Comparison of ENCODE assay signal across 8 cellular contexts in genomic region chr1:50967416-50968020, GRCh38. TPM values are rescaled to one million over a fixed set of nuclear protein-coding genes. Genes with fewer than 3 reads are reported as not detected.
A peak's percentile ranks its signal among the peaks of the same experiment; 100 is the strongest.
DNase-seq lines count a peak whose midpoint lies in the region; ATAC-seq, FAIRE-seq and TF ChIP-seq lines count a peak whose summit lies in the region.

No MANE protein-coding gene starts in this region.

- no peak for FAIRE-seq in urothelium cell line (lab: Jason Lieb, UNC)

- H3K27ac ChIP-seq in CD8-positive, alpha-beta T cell (ENCODE audit: low read depth, low read length), result peak overlapping the region; percentile 86
- H3K27ac ChIP-seq in HEK293 (ENCODE audit: extremely low read depth, low read depth, low read length), result peak overlapping the region; percentile 99
- peak overlapping the region; percentile 92 for H3K27ac ChIP-seq in hepatocyte

- no peaks in the 10 kb centered on the region for H3K9me2 ChIP-seq in hepatocyte (replicated peaks; ENCODE audit: insufficient read depth)

- POLR2A ChIA-PET in CD8-positive, alpha-beta T cell (lab: Charles Lee), result interaction anchor here (1.8 to 3.7 kb wide), 4 partner anchors 8 to 38 kb away, joined by 9 to 51 read pairs (median 20); partner anchors contain the start of gene FAF1
- POLR2A ChIA-PET in HEK293 (lab: Yijun Ruan, JAX) (interaction anchor here (0.6 to 4.6 kb wide), 6 partner anchors 8 to 268 kb away, joined by 3 to 157 read pairs (median 6); partner anchors contain the start of genes FAF1 and RNF11), WTC11 (lab: Charles Lee) (interaction anchor here (0.6 kb wide), 1 partner anchor 45 kb away, joined by 5 read pairs; no protein-coding TSS in a partner anchor)

- no peaks in the 10 kb centered on the region for H3K9me3 ChIP-seq in CD8-positive, alpha-beta T cell (ENCODE audit: low read length)
- no peaks in the 10 kb centered on the region for H3K9me3 ChIP-seq in HEK293 (ENCODE audit: control insufficient read depth, insufficient read depth, low read depth, low read length)
- H3K9me3 ChIP-seq in hepatocyte (ENCODE audit: low read depth), result no peaks in the 10 kb centered on the region

- TF ChIP-seq CTCF in CD8-positive, alpha-beta T cell (IDR thresholded peaks at IDR 0.05), result no peak
- TF ChIP-seq CTCF in HEK293 (tag by site-specific recombination; IDR thresholded peaks at IDR 0.05), result no peak
- TF ChIP-seq CTCF in WTC11 (IDR thresholded peaks at IDR 0.05), result no peak
- TF ChIP-seq CTCF in hepatocyte (IDR thresholded peaks at IDR 0.05; ENCODE audit: poor library complexity), result no peak

- peaks cover 27% of the 10 kb centered on the region for H3K4me1 Mint-ChIP-seq in CD8-positive, alpha-beta T cell (ENCODE audit: low read depth)
- H3K4me1 Mint-ChIP-seq in WTC11, result peaks cover 18% of the 10 kb centered on the region
- H3K4me1 Mint-ChIP-seq in stimulated activated naive CD8-positive, alpha-beta T cell treated with anti-CD3 and anti-CD28 coated beads, Interleukin-15, amount 100 ng/mL, for 72 hours, result peaks cover 23% of the 10 kb centered on the region

- H3K4me3 ChIP-seq in CD8-positive, alpha-beta T cell (ENCODE audit: low read depth, low read length), result peak overlapping the region; percentile 88
- peak overlapping the region; percentile 91 for H3K4me3 ChIP-seq in HEK293 (ENCODE audit: low read depth, low read length)
- no peak overlapping the region for H3K4me3 ChIP-seq in hepatocyte

- H3K79me2 ChIP-seq in hepatocyte, result no peaks in the 10 kb centered on the region

- H3K4me1 ChIP-seq in CD8-positive, alpha-beta T cell (ENCODE audit: insufficient read depth, low read length), result peaks cover 6% of the 10 kb centered on the region
- no peaks in the 10 kb centered on the region for H3K4me1 ChIP-seq in HEK293 (ENCODE audit: control insufficient read depth, insufficient read depth, low read length)
- peaks cover 9% of the 10 kb centered on the region for H3K4me1 ChIP-seq in hepatocyte (ENCODE audit: insufficient read depth)

- H3K27me3 ChIP-seq in CD8-positive, alpha-beta T cell (ENCODE audit: insufficient read depth, low read length), result no peaks in the 10 kb centered on the region
- peaks cover 36% of the 10 kb centered on the region for H3K27me3 ChIP-seq in hepatocyte

- peak overlapping the region; percentile 98 for H3K4me2 ChIP-seq in hepatocyte

- no peak for DNase-seq in CD8-positive, alpha-beta T cell
- DNase-seq in WTC11 (ENCODE audit: low spot score) (no peak), hepatocyte (ENCODE audit: low spot score) (no peak), SKM-1 (lab: John Stamatoyannopoulos, UW; ENCODE audit: unreplicated experiment) (no peak), urothelium cell line (ENCODE audit: low spot score) (no peak), H4 (ENCODE audit: low spot score) (no peak)
- DNase-seq in stimulated activated naive CD8-positive, alpha-beta T cell treated with anti-CD3 and anti-CD28 coated beads, Interleukin-15, amount 100 ng/mL, for 72 hours, result no peak

- CTCF ChIA-PET in CD8-positive, alpha-beta T cell (lab: Charles Lee), result interaction anchor here (1.8 to 3.1 kb wide), 3 partner anchors 7 to 221 kb away, joined by 4 to 21 read pairs (median 9); partner anchors contain the start of gene FAF1
- CTCF ChIA-PET in HEK293 (lab: Yijun Ruan, JAX) (interaction anchor here (1.3 kb wide), 1 partner anchor 193 kb away, joined by 3 read pairs; no protein-coding TSS in a partner anchor), WTC11 (lab: Charles Lee) (interaction anchor here (1.4 to 2.8 kb wide), 3 partner anchors 38 to 225 kb away, joined by 3 to 14 read pairs (median 9); no protein-coding TSS in a partner anchor)

- no peaks in the 10 kb centered on the region for H3K27me3 Mint-ChIP-seq in CD8-positive, alpha-beta T cell (ENCODE audit: low read depth)
- peaks cover 91% of the 10 kb centered on the region for H3K27me3 Mint-ChIP-seq in WTC11 (ENCODE audit: low read depth)
- H3K27me3 Mint-ChIP-seq in stimulated activated naive CD8-positive, alpha-beta T cell treated with anti-CD3 and anti-CD28 coated beads, Interleukin-15, amount 100 ng/mL, for 72 hours, result no peaks in the 10 kb centered on the region

- 57% methylated on average over 8 of the region's 8 CpGs for WGBS in hepatocyte (ENCODE audit: low lambda C conversion rate, missing lambda C conversion rate)

- no peak for ATAC-seq in CD8-positive, alpha-beta T cell
- ATAC-seq in WTC11, result no peak
- ATAC-seq in stimulated activated naive CD8-positive, alpha-beta T cell treated with anti-CD3 and anti-CD28 coated beads, Interleukin-15, amount 100 ng/mL, for 72 hours, result no peak

- intact Hi-C loops in CD8-positive, alpha-beta T cell (cut with DNase I, micrococcal nuclease), result loop anchor here (1.0 to 10.0 kb wide), 9 partner anchors 7 to 1397 kb away; partner anchors contain the start of genes BTF3L4 (in 2 of the 2), CC2D1B (in 2 of the 2), FAF1 (in 2 of the 2) and RNF11 (in 2 of the 2)

- H2AFZ ChIP-seq in hepatocyte, result peak overlapping the region; percentile 84

- peak overlapping the region; percentile 88 for H3K27ac Mint-ChIP-seq in CD8-positive, alpha-beta T cell
- H3K27ac Mint-ChIP-seq in WTC11, result no peak overlapping the region
- peak overlapping the region in 1 of 2 donors; percentile 96 for H3K27ac Mint-ChIP-seq in stimulated activated naive CD8-positive, alpha-beta T cell treated with anti-CD3 and anti-CD28 coated beads, Interleukin-15, amount 100 ng/mL, for 72 hours

- peak overlapping the region; percentile 99 for H3K4me3 Mint-ChIP-seq in CD8-positive, alpha-beta T cell
- peak overlapping the region; percentile 69 for H3K4me3 Mint-ChIP-seq in WTC11
- peak overlapping the region; percentile 96 to 97 for H3K4me3 Mint-ChIP-seq in stimulated activated naive CD8-positive, alpha-beta T cell treated with anti-CD3 and anti-CD28 coated beads, Interleukin-15, amount 100 ng/mL, for 72 hours

- peaks cover 14% of the 10 kb centered on the region for H3K36me3 Mint-ChIP-seq in CD8-positive, alpha-beta T cell
- no peaks in the 10 kb centered on the region for H3K36me3 Mint-ChIP-seq in WTC11

- H4K20me1 ChIP-seq in hepatocyte (ENCODE audit: insufficient read depth, poor library complexity, severe bottlenecking), result no peaks in the 10 kb centered on the region

- no peaks in the 10 kb centered on the region for H3K36me3 ChIP-seq in CD8-positive, alpha-beta T cell (ENCODE audit: insufficient read depth, low read length)
- H3K36me3 ChIP-seq in HEK293 (ENCODE audit: control insufficient read depth in 2 of 2, insufficient read depth in 1 of 2, low read length in 2 of 2) (no peaks in the 10 kb centered on the region), hepatocyte (replicated peaks; ENCODE audit: insufficient read depth, low read depth) (no peaks in the 10 kb centered on the region)

- H3K9me3 Mint-ChIP-seq in CD8-positive, alpha-beta T cell, result no peaks in the 10 kb centered on the region
- no peaks in the 10 kb centered on the region for H3K9me3 Mint-ChIP-seq in WTC11
- no peaks in the 10 kb centered on the region for H3K9me3 Mint-ChIP-seq in stimulated activated naive CD8-positive, alpha-beta T cell treated with anti-CD3 and anti-CD28 coated beads, Interleukin-15, amount 100 ng/mL, for 72 hours

TF ChIP-seq in HEK293, 187 proteins besides CTCF, POLR2A, EP300 and RAD21 (continues in another document):
- TF ChIP-seq ZNF335 (tag by site-specific recombination; conservative IDR thresholded peaks at IDR 0.05) (peak; percentile 49), ZNF423 (tag by site-specific recombination; IDR thresholded peaks at IDR 0.05) (no peak), PRDM4 (tag by site-specific recombination; IDR thresholded peaks at IDR 0.05) (no peak)

TF ChIP-seq in WTC11, 78 proteins besides CTCF, POLR2A, EP300 and RAD21 (continues in another document):
- TF ChIP-seq ZNF232 (CRISPR knock-in tag; IDR thresholded peaks at IDR 0.05) (no peak), ZNF423 (CRISPR knock-in tag; IDR thresholded peaks at IDR 0.05) (no peak), GRHL2 (CRISPR knock-in tag; IDR thresholded peaks at IDR 0.05; ENCODE audit: insufficient replicate concordance, severe bottlenecking) (no peak), FOXK1 (CRISPR knock-in tag; IDR thresholded peaks at IDR 0.05) (no peak), STAT6 (CRISPR knock-in tag; conservative IDR thresholded peaks at IDR 0.05; ENCODE audit: low read depth) (no peak), ZBTB21 (CRISPR knock-in tag; IDR thresholded peaks at IDR 0.05; ENCODE audit: borderline replicate concordance) (no peak), CDX4 (CRISPR knock-in tag; IDR thresholded peaks at IDR 0.05; ENCODE audit: borderline replicate concordance) (no peak)

RNA-seq across cellular contexts. Expression of gene CDKN2C, which starts 2.5 kb away (rescaled TPM):
- 1 to 10 TPM; 5.3 to 6.0 TPM for total RNA-seq in CD8-positive, alpha-beta T cell
- total RNA-seq in WTC11 (2021), result 0.11 to 0.14 TPM in 2 of 3 replicates, not detected in the other
- total RNA-seq in hepatocyte, result 2.8 and 4.5 TPM in 2 replicates
- polyA plus RNA-seq in hepatocyte, result 2.2 and 3.2 TPM in 2 replicates
- 167 and 185 TPM in 2 replicates for total RNA-seq in H4 (2014; rRNA removed; shearing (Covaris generic))

RNA-seq across cellular contexts. Expression of gene FAF1, which starts 7.5 kb away (rescaled TPM):
- 10 to 100 TPM; 39.0 to 44.0 TPM for total RNA-seq in CD8-positive, alpha-beta T cell
- 50.4 to 53.5 TPM (median 53.5 TPM) in 3 replicates for total RNA-seq in WTC11 (2021)
- total RNA-seq in hepatocyte, result 35.5 and 54.0 TPM in 2 replicates
- 25.7 and 36.2 TPM in 2 replicates for polyA plus RNA-seq in hepatocyte
- total RNA-seq in H4 (2014; rRNA removed; shearing (Covaris generic)), result 91.9 and 97.3 TPM in 2 replicates

Comparison
In these comparisons a context has a peak if more than half of its experiments do, and no peak if none do; other contexts are left out.
1. RNA of gene CDKN2C, which starts 2.5 kb away (total RNA-seq): 167 to 185 TPM in H4; 5.3 to 6.0 TPM in CD8-positive, alpha-beta T cell, 2.8 to 4.5 TPM in hepatocyte and 0.11 to 0.14 TPM in WTC11; every median in the first group is over 10 times any median in the second.
2. Peak in every context shown above with its lines, with median percentiles within 50 percentile points of each other: H3K27ac ChIP-seq and H3K4me3 Mint-ChIP-seq.